In the genomic region with DNA sequence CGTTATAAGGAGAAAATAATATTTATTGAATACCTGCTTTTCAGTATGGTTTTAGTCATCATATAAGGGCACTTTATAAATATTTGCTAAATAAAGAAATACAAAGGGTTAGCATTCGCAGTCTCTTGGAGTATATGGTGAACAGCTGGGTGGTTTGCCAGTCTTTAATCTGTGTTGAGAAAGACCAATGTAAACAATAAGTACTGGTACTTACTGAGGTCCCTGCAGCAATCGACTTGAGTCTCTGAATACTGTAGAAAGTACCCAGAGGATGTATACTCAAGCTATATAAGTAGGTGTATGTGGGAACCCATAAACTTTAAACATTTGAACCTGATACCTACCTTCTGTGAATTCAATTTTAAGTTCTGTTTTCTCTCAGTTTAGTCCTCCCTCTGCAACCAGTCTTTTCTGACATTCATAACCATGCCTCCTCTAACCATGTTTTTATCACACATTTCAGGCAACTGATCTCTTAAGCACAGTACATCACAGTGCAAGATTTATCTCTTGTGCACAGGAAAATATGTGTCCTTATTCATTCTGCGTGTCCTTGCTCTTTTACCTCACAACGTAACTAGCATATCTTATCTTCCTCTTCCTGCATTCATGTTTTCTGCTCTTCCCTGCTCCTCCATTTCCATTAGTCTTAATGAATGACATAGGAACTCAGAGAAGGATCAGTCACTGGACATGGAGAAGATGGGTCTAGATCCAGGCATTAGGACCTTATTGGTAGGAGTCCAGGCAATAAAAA, we compare ENCODE assay signal across 28 cellular contexts. TPM values are rescaled to one million over a fixed set of nuclear protein-coding genes. Genes with fewer than 3 reads are reported as not detected.
"Had no signal": no experiment of that assay in that cellular context is flagged by ENCODE, and none has a peak within 500 bp of the region (broad histone marks: within the 10 kb centered on the region; RNA-seq: fewer than 3 reads in every experiment).

No MANE protein-coding gene starts in this region.

- H3K27me3 Mint-ChIP-seq: stimulated activated naive B cell treated with anti-CD40 and anti-IgM and Interleukin-4, amounts not matched to agents 10 μg/mL and 1 μg/mL and 100 μg/mL, for 72 hours; stimulated activated naive CD8-positive, alpha-beta T cell treated with anti-CD3 and anti-CD28 coated beads, Interleukin-15, amount 100 ng/mL, for 72 hours had no signal

- DNase-seq: effector memory CD8-positive, alpha-beta T cell; esophagus squamous epithelium; foreskin keratinocyte; kidney; left cardiac atrium; left ventricle myocardium superior; mesendoderm; naive thymus-derived CD4-positive, alpha-beta T cell; nephron progenitor cell; psoas muscle; spleen; stimulated activated CD4-positive, alpha-beta T cell treated with anti-CD3 and anti-CD28 coated beads, Interleukin-15, amount 100 ng/mL, for 24 hours; stimulated activated CD4-positive, alpha-beta T cell treated with anti-CD3 and anti-CD28 coated beads, Interleukin-1b, Interleukin-23, amount 100 ng/mL, for 48 hours; stimulated activated CD4-positive, alpha-beta T cell treated with anti-CD3 and anti-CD28 coated beads, Interleukin-4, amount 100 ng/mL, for 24 hours; stimulated activated naive B cell treated with anti-CD40 and anti-IgM and Interleukin-4, amounts not matched to agents 10 μg/mL and 1 μg/mL and 100 μg/mL, for 72 hours; stimulated activated naive CD8-positive, alpha-beta T cell treated with anti-CD3 and anti-CD28 coated beads, Interleukin-15, amount 100 ng/mL, for 72 hours; testis; upper lobe of right lung had no signal

- H3K27ac ChIP-seq: epithelial cell of prostate, esophagus squamous epithelium, foreskin keratinocyte, neutrophil, psoas muscle, spleen, testis, tibial nerve, upper lobe of right lung, vagina had no signal

- H3K4me1 ChIP-seq: esophagus squamous epithelium, foreskin keratinocyte, psoas muscle, tibial nerve, upper lobe of right lung, vagina had no signal

- H3K27ac Mint-ChIP-seq: dendritic cell treated with granulocyte-macrophage colony-stimulating factor and Interleukin-4, amounts not matched to agents 40 ng/mL and 50 ng/mL, for 4 days; effector memory CD8-positive, alpha-beta T cell; naive thymus-derived CD4-positive, alpha-beta T cell; nephron progenitor cell; stimulated activated naive B cell treated with anti-CD40 and anti-IgM and Interleukin-4, amounts not matched to agents 10 μg/mL and 1 μg/mL and 100 μg/mL, for 72 hours; stimulated activated naive CD8-positive, alpha-beta T cell treated with anti-CD3 and anti-CD28 coated beads, Interleukin-15, amount 100 ng/mL, for 72 hours had no signal

- H3K36me3 ChIP-seq: esophagus squamous epithelium, neutrophil, spleen, tibial nerve, upper lobe of right lung, vagina had no signal

- H3K27me3 ChIP-seq: esophagus squamous epithelium, spleen, testis, tibial nerve, upper lobe of right lung, vagina had no signal

- H3K4me3 ChIP-seq: esophagus squamous epithelium, psoas muscle, spleen, testis, tibial nerve, upper lobe of right lung, vagina had no signal

- H3K36me3 Mint-ChIP-seq: naive thymus-derived CD4-positive, alpha-beta T cell had no signal

- FAIRE-seq: kidney had no signal

- ATAC-seq: effector memory CD8-positive, alpha-beta T cell; foreskin keratinocyte; left cardiac atrium; left ventricle myocardium superior; naive thymus-derived CD4-positive, alpha-beta T cell; psoas muscle; sciatic nerve; stimulated activated naive B cell treated with anti-CD40 and anti-IgM and Interleukin-4, amounts not matched to agents 10 μg/mL and 1 μg/mL and 100 μg/mL, for 72 hours; stimulated activated naive CD8-positive, alpha-beta T cell treated with anti-CD3 and anti-CD28 coated beads, Interleukin-15, amount 100 ng/mL, for 72 hours had no signal

- H3K4me1 Mint-ChIP-seq: stimulated activated naive CD8-positive, alpha-beta T cell treated with anti-CD3 and anti-CD28 coated beads, Interleukin-15, amount 100 ng/mL, for 72 hours had no signal

- H3K4me3 Mint-ChIP-seq: dendritic cell treated with granulocyte-macrophage colony-stimulating factor and Interleukin-4, amounts not matched to agents 40 ng/mL and 50 ng/mL, for 4 days; effector memory CD8-positive, alpha-beta T cell; naive thymus-derived CD4-positive, alpha-beta T cell; nephron progenitor cell; stimulated activated naive B cell treated with anti-CD40 and anti-IgM and Interleukin-4, amounts not matched to agents 10 μg/mL and 1 μg/mL and 100 μg/mL, for 72 hours; stimulated activated naive CD8-positive, alpha-beta T cell treated with anti-CD3 and anti-CD28 coated beads, Interleukin-15, amount 100 ng/mL, for 72 hours had no signal

- H3K9me3 Mint-ChIP-seq: effector memory CD8-positive, alpha-beta T cell; nephron progenitor cell; stimulated activated naive CD8-positive, alpha-beta T cell treated with anti-CD3 and anti-CD28 coated beads, Interleukin-15, amount 100 ng/mL, for 72 hours had no signal

- H3K9me3 ChIP-seq: esophagus squamous epithelium, neutrophil, psoas muscle, spleen, testis, tibial nerve, upper lobe of right lung, vagina had no signal

RNA-seq across cellular contexts. Expression of a gene that starts 21.7 kb away (rescaled TPM):
- total RNA-seq: esophagus squamous epithelium; foreskin keratinocyte; kidney; left cardiac atrium; left ventricle myocardium superior; lung microvascular endothelial cell; naive thymus-derived CD4-positive, alpha-beta T cell; osteoblast; psoas muscle; sciatic nerve; skeletal muscle tissue; subcutaneous adipose tissue; tibial nerve; vagina had no signal
- polyA plus RNA-seq: foreskin keratinocyte; naive thymus-derived CD4-positive, alpha-beta T cell; psoas muscle had no signal
